ENCODE assay signal across 24 cellular contexts in the genomic region with DNA sequence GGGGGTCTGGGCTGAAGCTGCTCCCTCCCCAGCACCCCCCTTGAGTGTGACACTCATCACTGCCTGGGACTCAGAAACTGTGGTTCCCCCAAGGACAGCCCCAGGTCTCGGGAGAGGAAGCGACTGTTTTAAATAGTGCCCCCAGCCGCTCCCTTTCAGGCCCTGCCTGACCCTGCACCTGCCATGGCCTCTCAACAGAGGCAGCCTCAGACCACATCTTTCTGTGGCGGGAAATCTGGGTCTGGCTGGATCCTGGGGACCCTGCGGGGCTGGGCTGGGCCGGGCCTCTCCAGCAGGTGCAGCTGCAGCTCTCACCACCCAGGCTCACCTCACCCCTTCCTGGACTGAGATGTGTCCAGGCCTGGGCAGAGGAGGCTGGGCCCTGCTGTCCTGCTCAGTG. TPM values are rescaled to one million over a fixed set of nuclear protein-coding genes. Genes with fewer than 3 reads are reported as not detected.
"Had no signal": no experiment of that assay in that cellular context is flagged by ENCODE, and none has a peak within 500 bp of the region (broad histone marks: within the 10 kb centered on the region; RNA-seq: fewer than 3 reads in every experiment).

No MANE protein-coding gene starts in this region.

- H3K27ac Mint-ChIP-seq: activated naive CD4-positive, alpha-beta T cell treated with anti-CD3 and anti-CD28 coated beads, Interleukin-2, amount 50 U/mL, for 72 hours; natural killer cell treated with Interleukin-12 subunit alpha and Interleukin-12 subunit beta and Interleukin-15 and Interleukin-18, amount 100 ng/mL, for 72 hours had no signal

- H3K36me3 Mint-ChIP-seq: activated naive CD4-positive, alpha-beta T cell treated with anti-CD3 and anti-CD28 coated beads, Interleukin-2, amount 50 U/mL, for 72 hours; natural killer cell treated with Interleukin-12 subunit alpha and Interleukin-12 subunit beta and Interleukin-15 and Interleukin-18, amount 100 ng/mL, for 72 hours had no signal

- H3K4me1 ChIP-seq: adrenal gland, breast epithelium, right atrium auricular region, stomach had no signal

- FAIRE-seq: astrocyte, endometrium, frontal cortex had no signal

- H3K27ac ChIP-seq: adrenal gland, breast epithelium, coronary artery, right atrium auricular region, stomach, WERI-Rb-1 had no signal

- H3K4me3 ChIP-seq: adrenal gland, breast epithelium, coronary artery, right atrium auricular region, stomach had no signal

- ATAC-seq: activated naive CD4-positive, alpha-beta T cell treated with anti-CD3 and anti-CD28 coated beads, Interleukin-2, amount 50 U/mL, for 72 hours had no signal

- H3K9me3 ChIP-seq: adrenal gland, breast epithelium, right atrium auricular region, stomach had no signal

- H3K4me3 Mint-ChIP-seq: natural killer cell treated with Interleukin-12 subunit alpha and Interleukin-12 subunit beta and Interleukin-15 and Interleukin-18, amount 100 ng/mL, for 72 hours had no signal

- H3K36me3 ChIP-seq: adrenal gland, breast epithelium, right atrium auricular region, stomach, WERI-Rb-1 had no signal

- DNase-seq: activated CD4-positive, alpha-beta T cell treated with anti-CD3 and anti-CD28 coated beads, Interleukin-2, amount 50 U/mL, for 4 hours; activated gamma-delta T cell treated with Interleukin-2 at 50 U/mL for 16 hours; adrenal gland; erythroblast; head of caudate nucleus; kidney glomerular epithelial cell; occipital lobe; stimulated activated CD4-positive, alpha-beta T cell treated with anti-CD3 and anti-CD28 coated beads, Interleukin-2, amount 100 ng/mL, for 24 hours; stomach; trophoblast cell; WERI-Rb-1 had no signal

- H3K9me3 Mint-ChIP-seq: activated naive CD4-positive, alpha-beta T cell treated with anti-CD3 and anti-CD28 coated beads, Interleukin-2, amount 50 U/mL, for 72 hours; natural killer cell treated with Interleukin-12 subunit alpha and Interleukin-12 subunit beta and Interleukin-15 and Interleukin-18, amount 100 ng/mL, for 72 hours had no signal

- H3K27me3 ChIP-seq: adrenal gland, breast epithelium, right atrium auricular region had no signal

RNA-seq across cellular contexts. Expression of a gene that starts 3.7 kb away (rescaled TPM):
- total RNA-seq: activated CD8-positive, alpha-beta memory T cell treated with anti-CD3 and anti-CD28 coated beads for 36 hours; activated naive CD4-positive, alpha-beta T cell treated with anti-CD3 and anti-CD28 coated beads, Interleukin-2, amount 50 U/mL, for 72 hours; adrenal gland; astrocyte; breast epithelium; frontal cortex; mesenteric fat pad; natural killer cell treated with Interleukin-12 subunit alpha and Interleukin-12 subunit beta and Interleukin-15 and Interleukin-18, amount 100 ng/mL, for 72 hours; occipital lobe; posterior vena cava; right atrium auricular region; temporal lobe had no signal
- polyA plus RNA-seq: liver, stomach had no signal

RNA-seq across cellular contexts. Expression of a gene that starts 48.3 kb away (rescaled TPM):
- total RNA-seq: astrocyte, right atrium auricular region had no signal
- polyA plus RNA-seq: liver had no signal
